ENCODE assay signal across 29 cellular contexts in genomic region chr1:98460136-98460535, GRCh38.
"Had no signal": no experiment of that assay in that cellular context is flagged by ENCODE, and none has a peak within 500 bp of the region (broad histone marks: within the 10 kb centered on the region; RNA-seq: fewer than 3 reads in every experiment).

No MANE protein-coding gene starts in this region.

- H3K4me3 Mint-ChIP-seq: activated B cell treated with CpG ODN at 0.5 μM for 24 hours; activated CD4-positive, alpha-beta memory T cell treated with anti-CD3 and anti-CD28 coated beads for 36 hours; activated naive CD4-positive, alpha-beta T cell treated with anti-CD3 and anti-CD28 coated beads, Interleukin-2, amount 10 ng/mL, durations not matched to agents 7 days and 5 days; activated naive CD8-positive, alpha-beta T cell; activated T-cell treated with anti-CD3 and anti-CD28 coated beads, Interleukin-2, amount 50 U/mL, for 4 hours; T-helper 1 cell treated with Interleukin-12 subunit alpha and Interleukin-12 subunit beta and Interleukin-4 antibody, amounts not matched to agents 30 μg/mL and 1 μg/mL, for 36 hours; T-helper 2 cell treated with Interferon-gamma antibody and Interleukin-4, amounts not matched to agents 5 μg/mL and 100 μg/mL, for 36 hours had no signal

- H3K27me3 ChIP-seq: ascending aorta, MG63, SJSA1 had no signal

- ATAC-seq: activated T-cell treated with anti-CD3 and anti-CD28 coated beads, Interleukin-2, amount 50 U/mL, for 4 hours; Panc1 had no signal

- H3K4me1 ChIP-seq: ascending aorta, SJSA1 had no signal

- H3K36me3 Mint-ChIP-seq: activated CD4-positive, alpha-beta memory T cell treated with anti-CD3 and anti-CD28 coated beads for 36 hours; activated naive CD4-positive, alpha-beta T cell treated with anti-CD3 and anti-CD28 coated beads, Interleukin-2, amount 10 ng/mL, durations not matched to agents 7 days and 5 days; activated naive CD8-positive, alpha-beta T cell had no signal

- H3K9me3 Mint-ChIP-seq: activated B cell treated with CpG ODN at 0.5 μM for 24 hours; activated CD4-positive, alpha-beta memory T cell treated with anti-CD3 and anti-CD28 coated beads for 36 hours; activated naive CD4-positive, alpha-beta T cell treated with anti-CD3 and anti-CD28 coated beads, Interleukin-2, amount 10 ng/mL, durations not matched to agents 7 days and 5 days; activated T-cell treated with anti-CD3 and anti-CD28 coated beads, Interleukin-2, amount 50 U/mL, for 4 hours; T-helper 1 cell treated with Interleukin-12 subunit alpha and Interleukin-12 subunit beta and Interleukin-4 antibody, amounts not matched to agents 30 μg/mL and 1 μg/mL, for 36 hours; T-helper 2 cell treated with Interferon-gamma antibody and Interleukin-4, amounts not matched to agents 5 μg/mL and 100 μg/mL, for 36 hours had no signal

- DNase-seq: activated B cell treated with CpG ODN at 0.5 μM for 24 hours; activated CD4-positive, alpha-beta memory T cell treated with anti-CD3 and anti-CD28 coated beads for 36 hours; activated CD4-positive, alpha-beta T cell treated with anti-CD3 and anti-CD28 coated beads for 4 hours; activated CD4-positive, alpha-beta T cell treated with anti-CD3 and anti-CD28 coated beads, Interleukin-2, amount 50 U/mL, for 1 hour; activated CD4-positive, CD25-positive, alpha-beta regulatory T cell treated with anti-CD3 and anti-CD28 coated beads, Interleukin-2, amount 50 U/mL, for 72 hours; activated CD8-positive, alpha-beta memory T cell treated with anti-CD3 and anti-CD28 coated beads, Interleukin-2, amount 50 U/mL, for 4 hours; activated effector memory CD4-positive, alpha-beta T cell treated with Interleukin-2 at 50 U/mL for 16 hours; activated naive CD4-positive, alpha-beta T cell treated with anti-CD3 and anti-CD28 coated beads, Interleukin-2, amount 10 ng/mL, durations not matched to agents 7 days and 5 days; activated T-cell treated with anti-CD3 and anti-CD28 coated beads for 4 hours; activated T-cell treated with anti-CD3 and anti-CD28 coated beads, Interleukin-2, amount 50 U/mL, for 4 hours; amygdala; Kasumi-1; KG1; MG63; NCI-H1048; NCI-H1105 treated with DMSO at 0.1 percent for 48 hours; NCI-H1436; NCI-H1694; NCI-H1930; NCI-H345; NCI-H524 treated with DMSO at 0.1 percent for 48 hours; SHP77 treated with DMSO at 0.1 percent for 48 hours had no signal

- H3K27me3 Mint-ChIP-seq: activated B cell treated with CpG ODN at 0.5 μM for 24 hours; activated CD4-positive, alpha-beta memory T cell treated with anti-CD3 and anti-CD28 coated beads for 36 hours; activated naive CD4-positive, alpha-beta T cell treated with anti-CD3 and anti-CD28 coated beads, Interleukin-2, amount 10 ng/mL, durations not matched to agents 7 days and 5 days; activated naive CD8-positive, alpha-beta T cell had no signal

- H3K27ac ChIP-seq: ascending aorta, SJSA1, VCaP had no signal

- H3K36me3 ChIP-seq: ascending aorta, MG63, SJSA1 had no signal

- H3K27ac Mint-ChIP-seq: activated B cell treated with CpG ODN at 0.5 μM for 24 hours; activated CD4-positive, alpha-beta memory T cell treated with anti-CD3 and anti-CD28 coated beads for 36 hours; activated naive CD4-positive, alpha-beta T cell treated with anti-CD3 and anti-CD28 coated beads, Interleukin-2, amount 10 ng/mL, durations not matched to agents 7 days and 5 days; activated naive CD8-positive, alpha-beta T cell; T-helper 1 cell treated with Interleukin-12 subunit alpha and Interleukin-12 subunit beta and Interleukin-4 antibody, amounts not matched to agents 30 μg/mL and 1 μg/mL, for 36 hours; T-helper 2 cell treated with Interferon-gamma antibody and Interleukin-4, amounts not matched to agents 5 μg/mL and 100 μg/mL, for 36 hours had no signal

- H3K4me3 ChIP-seq: ascending aorta, MG63, SJSA1 had no signal

- H3K4me1 Mint-ChIP-seq: activated B cell treated with CpG ODN at 0.5 μM for 24 hours; activated naive CD4-positive, alpha-beta T cell treated with anti-CD3 and anti-CD28 coated beads, Interleukin-2, amount 10 ng/mL, durations not matched to agents 7 days and 5 days had no signal

- H3K9me3 ChIP-seq: ascending aorta, MG63, SJSA1 had no signal
